In the genomic region with DNA sequence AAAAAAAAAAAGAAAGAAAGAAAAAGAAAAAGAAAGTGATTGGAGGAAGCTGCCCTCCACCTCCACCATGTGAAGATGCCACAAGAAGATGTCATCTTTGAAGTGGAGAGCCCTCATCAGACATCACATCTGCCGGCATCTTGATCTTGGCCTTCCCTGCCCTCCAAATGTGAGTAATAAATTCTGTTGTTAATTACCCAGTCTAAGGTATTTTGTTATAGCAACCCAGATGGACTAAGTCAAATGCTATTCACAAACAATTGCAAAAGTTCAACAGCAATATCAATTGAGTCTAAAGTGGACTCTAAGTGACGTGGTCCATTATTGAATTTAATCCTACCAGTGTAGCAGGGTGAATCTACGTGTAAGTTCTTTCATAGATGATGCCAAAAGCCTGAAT, we compare ENCODE assay signal across 18 cellular contexts. TPM values are rescaled to one million over a fixed set of nuclear protein-coding genes. Genes with fewer than 3 reads are reported as not detected.
DNase-seq lines count a peak whose midpoint lies in the region; ATAC-seq and TF ChIP-seq lines count a peak whose summit lies in the region.
"Had no signal": no experiment of that assay in that cellular context is flagged by ENCODE, and none has a peak within 500 bp of the region (broad histone marks: within the 10 kb centered on the region; RNA-seq: fewer than 3 reads in every experiment).

No MANE protein-coding gene starts in this region.

- H3K27ac Mint-ChIP-seq in natural killer cell = no peak overlapping the region
- H3K27ac Mint-ChIP-seq: CD4-positive, CD25-positive, alpha-beta regulatory T cell; GM23338 had no signal

- no peak for ATAC-seq in natural killer cell
- ATAC-seq in HG03025 (IDR thresholded peaks at IDR 0.05; ENCODE audit: low FRiP score, unreplicated experiment) = no peak
- ATAC-seq: GM23338 had no signal

- no peaks in the 10 kb centered on the region for H3K27me3 Mint-ChIP-seq in natural killer cell (ENCODE audit: low read depth in 2 of 2)
- H3K27me3 Mint-ChIP-seq: IgD-negative memory B cell had no signal

- DNase-seq in AG08395 (ENCODE audit: low spot score) (peak; percentile 24), ELR (ENCODE audit: low read depth) (peak; percentile 36), M059J (ENCODE audit: low read depth) (peak; percentile 26), foreskin fibroblast (peak; percentile 35 to 47), natural killer cell (no peak)
- no peak for DNase-seq in stimulated activated CD4-positive, alpha-beta T cell treated with anti-CD3 and anti-CD28 coated beads, Interleukin-12 subunit alpha, Interleukin-12 subunit beta, amount 100 ng/mL, for 4 hours
- DNase-seq: CD4-positive, CD25-positive, alpha-beta regulatory T cell; MV-4-11; NCI-H1105 treated with DMSO at 0.1 percent for 48 hours; NCI-H2029 treated with DMSO at 0.1 percent for 48 hours; NCI-H2171 treated with DMSO at 0.1 percent for 48 hours; NCI-H524 treated with DMSO at 0.1 percent for 48 hours; NCI-H82; Right ventricle myocardium superior had no signal

- no peak overlapping the region for H3K4me3 Mint-ChIP-seq in natural killer cell
- H3K4me3 Mint-ChIP-seq: CD4-positive, CD25-positive, alpha-beta regulatory T cell; GM23338; IgD-negative memory B cell had no signal

- no peaks in the 10 kb centered on the region for H3K9me3 Mint-ChIP-seq in natural killer cell
- H3K9me3 Mint-ChIP-seq: GM23338, IgD-negative memory B cell had no signal

- TF ChIP-seq CTCF in foreskin fibroblast (IDR thresholded peaks at IDR 0.05; ENCODE audit: low read depth, low read length) (no peak), natural killer cell (IDR thresholded peaks at IDR 0.05) (no peak)

- no peak overlapping the region for H3K4me3 ChIP-seq in foreskin fibroblast (ENCODE audit: low read depth in 1 of 2, low read length in 2 of 2)
- H3K4me3 ChIP-seq: GM23338, HAP-1 had no signal

- no peaks in the 10 kb centered on the region for H3K36me3 Mint-ChIP-seq in natural killer cell
- H3K36me3 Mint-ChIP-seq: CD4-positive, CD25-positive, alpha-beta regulatory T cell; IgD-negative memory B cell had no signal

- peaks cover 0 to 4% of the 10 kb centered on the region in 2 donors for H3K4me1 Mint-ChIP-seq in natural killer cell
- H3K4me1 Mint-ChIP-seq: GM23338 had no signal

- intact Hi-C loops in natural killer cell (cut with micrococcal nuclease) = no loop called here

RNA-seq across cellular contexts. Expression of a gene that starts 55.9 kb away (rescaled TPM):
- 28.2 and 43.3 TPM in 2 replicates for total RNA-seq in M059J (2014; rRNA removed; shearing (Covaris generic))
- total RNA-seq in natural killer cell = 10 to 100 TPM; 36.6 to 53.3 (median 43.5) TPM

Comparison
In these comparisons a context has a peak if more than half of its experiments do, and no peak if none do; other contexts are left out.
1. DNase-seq: peak in AG08395 (single experiment), ELR (single experiment), M059J (single experiment) and foreskin fibroblast (2 of 2); none in stimulated activated CD4-positive, alpha-beta T cell treated with anti-CD3 and anti-CD28 coated beads, Interleukin-12 subunit alpha, Interleukin-12 subunit beta, amount 100 ng/mL, for 4 hours (single experiment) and natural killer cell (single experiment).